Comparison of ENCODE assay signal across 20 cellular contexts in genomic region chr10:5380395-5380794, GRCh38. TPM values are rescaled to one million over a fixed set of nuclear protein-coding genes. Genes with fewer than 3 reads are reported as not detected.
"Had no signal": no experiment of that assay in that cellular context is flagged by ENCODE, and none has a peak within 500 bp of the region (broad histone marks: within the 10 kb centered on the region; RNA-seq: fewer than 3 reads in every experiment).

No MANE protein-coding gene starts in this region.

RNA-seq across cellular contexts. Expression of gene UCN3, which starts 15.6 kb away (rescaled TPM):
- total RNA-seq: hepatocyte; kidney; kidney epithelial cell; left cardiac atrium; left lobe of liver; left ventricle myocardium inferior; left ventricle myocardium superior; lower leg skin; lung microvascular endothelial cell; mammary epithelial cell; mesenteric fat pad; mesothelial cell of epicardium; mononuclear cell; myocyte; naive thymus-derived CD4-positive, alpha-beta T cell had no signal
- polyA plus RNA-seq: hepatocyte; immature natural killer cell; keratinocyte; liver; mammary epithelial cell; naive thymus-derived CD4-positive, alpha-beta T cell had no signal

RNA-seq across cellular contexts. Expression of gene TUBAL3, which starts 24.2 kb away (rescaled TPM):
- total RNA-seq: left lobe of liver; left lung; lower lobe of right lung; lung microvascular endothelial cell; mesenteric fat pad; mononuclear cell; myocyte; naive thymus-derived CD4-positive, alpha-beta T cell had no signal
- polyA plus RNA-seq: immature natural killer cell; liver; naive thymus-derived CD4-positive, alpha-beta T cell had no signal
